ENCODE assay signal across 2 cellular contexts in the genomic region with DNA sequence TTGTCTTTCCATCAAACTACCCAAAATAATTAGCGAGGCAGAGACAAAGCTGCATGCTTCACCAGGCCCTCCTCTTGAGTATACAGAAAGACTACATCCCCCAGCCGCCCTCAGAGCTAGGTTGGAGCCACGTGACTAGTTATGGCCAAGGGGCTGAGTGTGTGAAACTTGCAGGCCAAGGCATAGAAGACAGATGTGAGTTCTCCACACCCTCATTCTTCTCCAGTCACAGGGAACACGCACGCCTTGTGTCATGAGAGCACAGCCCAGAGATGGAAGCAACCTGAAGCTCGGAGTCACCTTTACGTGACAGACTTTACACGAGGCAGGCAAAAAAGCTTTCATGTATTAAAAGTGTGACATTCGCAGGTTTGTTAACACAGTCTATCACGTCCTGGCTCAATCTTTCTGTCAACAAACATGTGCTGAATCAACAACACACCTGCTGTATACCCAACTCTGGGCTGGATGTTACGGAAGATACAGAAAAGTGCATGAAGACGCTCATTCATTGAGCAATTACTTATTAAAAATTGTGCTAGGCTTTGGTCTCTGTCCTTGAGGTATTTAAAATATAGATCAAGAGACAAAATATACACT.
TF ChIP-seq lines count a peak whose summit lies in the region.

No MANE protein-coding gene starts in this region.

TF ChIP-seq in GM12878, 131 proteins besides CTCF, POLR2A, EP300 and RAD21:
- TF ChIP-seq IKZF2 (IDR thresholded peaks at IDR 0.05) (no peak), SIX5 (IDR thresholded peaks at IDR 0.05; ENCODE audit: low read depth, low read length, severe bottlenecking) (peak; percentile 22)

TF ChIP-seq in SK-N-SH treated with all-trans-retinoic acid at 6 μM for 48 hours, 23 proteins besides CTCF, POLR2A, EP300 and RAD21:
- no peak for TF ChIP-seq BACH2 (CRISPR knock-in tag; IDR thresholded peaks at IDR 0.05; ENCODE audit: borderline replicate concordance)
- TF ChIP-seq TCF4 (CRISPR knock-in tag; IDR thresholded peaks at IDR 0.05; ENCODE audit: borderline replicate concordance) = no peak
- TF ChIP-seq ZNF70 (CRISPR knock-in tag; IDR thresholded peaks at IDR 0.05) = no peak
- TF ChIP-seq RARB (CRISPR knock-in tag; IDR thresholded peaks at IDR 0.05) = no peak
- TF ChIP-seq TOX (CRISPR knock-in tag; IDR thresholded peaks at IDR 0.05; ENCODE audit: borderline replicate concordance) = no peak
- TF ChIP-seq OSR1 (CRISPR knock-in tag; IDR thresholded peaks at IDR 0.05) = no peak
- no peak for TF ChIP-seq ZC3H10 (CRISPR knock-in tag; IDR thresholded peaks at IDR 0.05)
- no peak for TF ChIP-seq ISL1 (CRISPR knock-in tag; IDR thresholded peaks at IDR 0.05)
- TF ChIP-seq, protein P1, sequence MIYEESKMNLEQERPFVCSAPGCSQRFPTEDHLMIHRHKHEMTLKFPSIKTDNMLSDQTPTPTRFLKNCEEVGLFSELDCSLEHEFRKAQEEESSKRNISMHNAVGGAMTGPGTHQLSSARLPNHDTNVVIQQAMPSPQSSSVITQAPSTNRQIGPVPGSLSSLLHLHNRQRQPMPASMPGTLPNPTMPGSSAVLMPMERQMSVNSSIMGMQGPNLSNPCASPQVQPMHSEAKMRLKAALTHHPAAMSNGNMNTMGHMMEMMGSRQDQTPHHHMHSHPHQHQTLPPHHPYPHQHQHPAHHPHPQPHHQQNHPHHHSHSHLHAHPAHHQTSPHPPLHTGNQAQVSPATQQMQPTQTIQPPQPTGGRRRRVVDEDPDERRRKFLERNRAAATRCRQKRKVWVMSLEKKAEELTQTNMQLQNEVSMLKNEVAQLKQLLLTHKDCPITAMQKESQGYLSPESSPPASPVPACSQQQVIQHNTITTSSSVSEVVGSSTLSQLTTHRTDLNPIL (CRISPR knock-in tag; IDR thresholded peaks at IDR 0.05; ENCODE audit: low read depth) = no peak
- no peak for TF ChIP-seq ZFP3 (CRISPR knock-in tag; IDR thresholded peaks at IDR 0.05)
- TF ChIP-seq, protein P2, sequence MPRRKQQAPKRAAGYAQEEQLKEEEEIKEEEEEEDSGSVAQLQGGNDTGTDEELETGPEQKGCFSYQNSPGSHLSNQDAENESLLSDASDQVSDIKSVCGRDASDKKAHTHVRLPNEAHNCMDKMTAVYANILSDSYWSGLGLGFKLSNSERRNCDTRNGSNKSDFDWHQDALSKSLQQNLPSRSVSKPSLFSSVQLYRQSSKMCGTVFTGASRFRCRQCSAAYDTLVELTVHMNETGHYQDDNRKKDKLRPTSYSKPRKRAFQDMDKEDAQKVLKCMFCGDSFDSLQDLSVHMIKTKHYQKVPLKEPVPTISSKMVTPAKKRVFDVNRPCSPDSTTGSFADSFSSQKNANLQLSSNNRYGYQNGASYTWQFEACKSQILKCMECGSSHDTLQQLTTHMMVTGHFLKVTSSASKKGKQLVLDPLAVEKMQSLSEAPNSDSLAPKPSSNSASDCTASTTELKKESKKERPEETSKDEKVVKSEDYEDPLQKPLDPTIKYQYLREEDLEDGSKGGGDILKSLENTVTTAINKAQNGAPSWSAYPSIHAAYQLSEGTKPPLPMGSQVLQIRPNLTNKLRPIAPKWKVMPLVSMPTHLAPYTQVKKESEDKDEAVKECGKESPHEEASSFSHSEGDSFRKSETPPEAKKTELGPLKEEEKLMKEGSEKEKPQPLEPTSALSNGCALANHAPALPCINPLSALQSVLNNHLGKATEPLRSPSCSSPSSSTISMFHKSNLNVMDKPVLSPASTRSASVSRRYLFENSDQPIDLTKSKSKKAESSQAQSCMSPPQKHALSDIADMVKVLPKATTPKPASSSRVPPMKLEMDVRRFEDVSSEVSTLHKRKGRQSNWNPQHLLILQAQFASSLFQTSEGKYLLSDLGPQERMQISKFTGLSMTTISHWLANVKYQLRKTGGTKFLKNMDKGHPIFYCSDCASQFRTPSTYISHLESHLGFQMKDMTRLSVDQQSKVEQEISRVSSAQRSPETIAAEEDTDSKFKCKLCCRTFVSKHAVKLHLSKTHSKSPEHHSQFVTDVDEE (CRISPR knock-in tag; IDR thresholded peaks at IDR 0.05) = no peak
